Comparison of ENCODE assay signal across 3 cellular contexts in the genomic region with DNA sequence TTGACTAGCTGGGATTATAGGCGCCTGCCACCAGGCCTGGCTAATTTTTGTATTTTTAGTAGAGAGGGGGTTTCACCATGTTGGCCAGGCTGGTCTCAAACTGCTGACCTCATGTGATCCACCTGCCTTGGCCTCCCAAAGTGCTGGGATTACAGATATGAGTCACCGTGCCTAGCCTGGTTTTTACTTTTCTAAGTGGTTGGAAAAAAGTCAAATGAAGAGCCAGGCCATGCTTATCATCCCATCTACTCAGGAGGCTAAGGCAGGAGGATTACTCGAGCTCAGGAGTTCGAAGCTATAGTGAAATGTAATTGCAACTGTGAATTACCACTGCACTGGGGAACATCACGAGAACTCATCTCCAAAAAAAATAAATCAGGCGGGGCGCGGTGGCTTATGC. TPM values are rescaled to one million over a fixed set of nuclear protein-coding genes. Genes with fewer than 3 reads are reported as not detected.
"Had no signal": no experiment of that assay in that cellular context is flagged by ENCODE, and none has a peak within 500 bp of the region (broad histone marks: within the 10 kb centered on the region; RNA-seq: fewer than 3 reads in every experiment).

No MANE protein-coding gene starts in this region.

RNA-seq across cellular contexts. Expression of gene NXNL1, which starts 57.9 kb away (rescaled TPM):
- total RNA-seq: LHCN-M2, MCF 10A, NCI-H460 had no signal
